ENCODE assay signal across 8 cellular contexts in the genomic region with DNA sequence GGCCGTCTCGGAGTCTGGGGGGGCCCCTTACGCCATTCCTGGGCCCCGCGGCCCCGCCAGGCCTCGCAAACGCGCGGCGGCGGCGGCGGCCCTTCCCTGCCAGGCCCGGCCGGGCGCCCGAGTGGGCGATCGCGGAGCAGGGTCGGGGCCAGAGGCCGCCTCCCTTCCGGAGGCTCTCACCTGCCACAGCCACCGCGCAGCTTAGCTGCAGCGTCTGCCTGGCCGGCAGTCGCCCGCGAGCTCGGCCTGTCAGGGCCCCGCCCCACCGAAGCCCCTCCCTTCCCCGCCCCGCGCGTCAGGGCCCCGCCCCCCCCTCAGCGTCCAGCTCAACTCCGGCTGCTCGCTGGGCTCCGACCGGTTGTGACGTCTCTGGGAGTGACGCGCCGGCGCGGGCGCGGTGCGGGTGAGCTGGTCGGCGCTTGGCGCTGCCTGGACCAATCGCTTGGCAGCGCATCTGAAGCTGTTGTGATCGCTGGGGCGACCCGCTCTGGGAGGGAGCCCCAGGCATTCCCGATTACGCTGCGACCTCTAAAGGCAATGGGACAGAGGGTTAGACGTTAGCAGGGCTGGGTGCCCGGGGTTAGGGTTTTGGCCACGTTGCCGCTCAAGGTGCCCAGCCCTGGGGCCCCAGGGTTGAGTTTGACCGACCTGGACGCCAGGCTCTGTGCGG. TPM values are rescaled to one million over a fixed set of nuclear protein-coding genes. Genes with fewer than 3 reads are reported as not detected.
DNase-seq lines count a peak whose midpoint lies in the region; ATAC-seq and TF ChIP-seq lines count a peak whose summit lies in the region.

A gene with protein sequence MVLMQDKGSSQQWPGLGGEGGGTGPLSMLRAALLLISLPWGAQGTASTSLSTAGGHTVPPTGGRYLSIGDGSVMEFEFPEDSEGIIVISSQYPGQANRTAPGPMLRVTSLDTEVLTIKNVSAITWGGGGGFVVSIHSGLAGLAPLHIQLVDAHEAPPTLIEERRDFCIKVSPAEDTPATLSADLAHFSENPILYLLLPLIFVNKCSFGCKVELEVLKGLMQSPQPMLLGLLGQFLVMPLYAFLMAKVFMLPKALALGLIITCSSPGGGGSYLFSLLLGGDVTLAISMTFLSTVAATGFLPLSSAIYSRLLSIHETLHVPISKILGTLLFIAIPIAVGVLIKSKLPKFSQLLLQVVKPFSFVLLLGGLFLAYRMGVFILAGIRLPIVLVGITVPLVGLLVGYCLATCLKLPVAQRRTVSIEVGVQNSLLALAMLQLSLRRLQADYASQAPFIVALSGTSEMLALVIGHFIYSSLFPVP (minus strand): TSS at position 216 of the 670 bp plus-strand sequence. CDS start 1,689 bp downstream, outside the sequence.

- DNase-seq in NCI-H1417 treated with DMSO at 0.1 percent for 48 hours (lab: John Stamatoyannopoulos, UW) (peak; percentile 53), SW 1271 (lab: John Stamatoyannopoulos, UW) (peak; percentile 75 to 87), Right ventricle myocardium inferior (ENCODE audit: missing footprints) (peak; percentile 96), osteocyte (ENCODE audit: extremely low spot score, unreplicated experiment) (peak; percentile 97), thoracic aorta (ENCODE audit: low spot score) (peak; percentile 53)
- peak; percentile 68 for DNase-seq in activated naive CD8-positive, alpha-beta T cell treated with anti-CD3 and anti-CD28 coated beads, Interleukin-2, amount 50 U/mL, for 16 hours (ENCODE audit: low read depth, low spot score)

- H3K27me3 ChIP-seq in thoracic aorta (replicated peaks; ENCODE audit: insufficient read depth), result no peaks in the 10 kb centered on the region

- TF ChIP-seq CTCF in GM12875 (IDR thresholded peaks at IDR 0.05; ENCODE audit: borderline replicate concordance, insufficient read depth, low read depth, low read length) (no peak), osteocyte (IDR thresholded peaks at IDR 0.05) (no peak), thoracic aorta (IDR thresholded peaks at IDR 0.05) (no peak)

- no peaks in the 10 kb centered on the region for H3K9me3 ChIP-seq in thoracic aorta

- no peaks in the 10 kb centered on the region for H3K36me3 ChIP-seq in thoracic aorta

- no peaks in the 10 kb centered on the region for H3K27me3 Mint-ChIP-seq in osteocyte (ENCODE audit: unreplicated experiment)

- H3K4me1 Mint-ChIP-seq in osteocyte (ENCODE audit: unreplicated experiment), result peaks cover 17% of the 10 kb centered on the region

- peaks cover 0 to 31% of the 10 kb centered on the region in 2 donors for H3K4me1 ChIP-seq in thoracic aorta (ENCODE audit: control insufficient read depth in 1 of 2, low read depth in 2 of 2)

- peak within 1 kb of the TSS; percentile 93 for H3K27ac Mint-ChIP-seq in osteocyte (ENCODE audit: unreplicated experiment)

- H3K4me3 Mint-ChIP-seq in osteocyte (ENCODE audit: unreplicated experiment), result peak within 1 kb of the TSS; percentile 86

- H3K9me3 Mint-ChIP-seq in osteocyte (ENCODE audit: unreplicated experiment), result no peaks in the 10 kb centered on the region

- no peaks in the 10 kb centered on the region for H3K36me3 Mint-ChIP-seq in osteocyte (ENCODE audit: unreplicated experiment)

- peak within 1 kb of the TSS; percentile 86 to 96 for H3K27ac ChIP-seq in thoracic aorta

- peak within 1 kb of the TSS; percentile 75 for H3K4me3 ChIP-seq in GM12875 (ENCODE audit: low read depth, low read length)
- peak within 1 kb of the TSS; percentile 81 for H3K4me3 ChIP-seq in thoracic aorta

- intact Hi-C loops in Right ventricle myocardium inferior (cut with DNase I), result no loop called here

- ATAC-seq in HG02798 (IDR thresholded peaks at IDR 0.05; ENCODE audit: poor library complexity, unreplicated experiment) (peak; percentile 86), Right ventricle myocardium inferior (peak; percentile 94), thoracic aorta (ENCODE audit: insufficient number of reproducible peaks, low FRiP score, low read depth) (peak; percentile 84)

RNA-seq across cellular contexts. Expression of the gene that starts here (rescaled TPM):
- total RNA-seq in Right ventricle myocardium inferior (13.0 TPM), osteocyte (20.6 and 22.4 TPM in 2 replicates), thoracic aorta (10 to 100 TPM; 26.7 to 55.5 TPM)

Comparison
In these comparisons a context has a peak if more than half of its experiments do, and no peak if none do; other contexts are left out.
1. Peak in every context shown above with its lines: DNase-seq, ATAC-seq, H3K4me3 ChIP-seq and H3K27ac ChIP-seq.